Comparison of ENCODE assay signal across 18 cellular contexts in the genomic region with DNA sequence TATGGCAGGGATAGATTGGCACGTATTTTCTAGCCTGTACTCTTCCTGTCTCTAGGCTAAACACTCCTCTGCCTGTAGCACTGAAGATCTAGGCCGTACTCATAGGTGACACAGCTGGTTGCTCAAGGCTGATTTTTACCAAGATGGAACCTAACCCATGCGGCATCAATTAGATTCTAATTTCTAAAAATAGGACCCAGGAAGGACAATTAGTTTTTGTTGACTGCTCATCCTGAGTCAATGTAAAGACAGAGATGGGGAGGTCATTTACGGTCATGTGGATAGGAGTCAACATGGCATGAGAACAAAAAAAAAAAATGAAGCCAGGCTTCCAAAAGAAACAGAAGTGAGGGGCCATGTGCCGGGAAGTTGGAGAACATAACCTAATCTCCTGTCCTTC.
"Had no signal": no experiment of that assay in that cellular context is flagged by ENCODE, and none has a peak within 500 bp of the region (broad histone marks: within the 10 kb centered on the region; RNA-seq: fewer than 3 reads in every experiment).

No MANE protein-coding gene starts in this region.

- H3K36me3 ChIP-seq: ascending aorta, breast epithelium, ovary, stomach had no signal

- H3K27me3 Mint-ChIP-seq: type B pancreatic cell had no signal

- DNase-seq: activated effector memory CD4-positive, alpha-beta T cell treated with anti-CD3 and anti-CD28 coated beads, Interleukin-2, amount 50 U/mL, for 16 hours; activated naive CD4-positive, alpha-beta T cell treated with anti-CD3 and anti-CD28 coated beads, Interleukin-2, amount 50 U/mL, for 16 hours; activated T-cell treated with anti-CD3 and anti-CD28 coated beads, Interleukin-2, amount 50 U/mL, for 72 hours; erythroblast; mesenchymal stem cell; naive thymus-derived CD4-positive, alpha-beta T cell; ovary; stimulated activated CD4-positive, alpha-beta T cell treated with anti-CD3 and anti-CD28 coated beads, Interleukin-4, amount 100 ng/mL, for 24 hours; stomach had no signal

- ATAC-seq: activated CD4-positive, CD25-positive, alpha-beta regulatory T cell treated with anti-CD3 and anti-CD28 coated beads, Interleukin-2, amount 50 U/mL, for 24 hours; activated T-cell treated with anti-CD3 and anti-CD28 coated beads, Interleukin-2, amount 50 U/mL, for 72 hours; naive thymus-derived CD4-positive, alpha-beta T cell; sciatic nerve; stimulated activated effector memory CD8-positive, alpha-beta T cell treated with anti-CD3 and anti-CD28 coated beads, Interleukin-12 subunit alpha, Interleukin-12 subunit beta, amount 100 ng/mL, for 72 hours had no signal

- H3K4me3 ChIP-seq: ascending aorta, breast epithelium, coronary artery, ovary, smooth muscle cell, stomach had no signal

- H3K4me1 Mint-ChIP-seq: naive thymus-derived CD4-positive, alpha-beta T cell; stimulated activated effector memory CD8-positive, alpha-beta T cell treated with anti-CD3 and anti-CD28 coated beads, Interleukin-12 subunit alpha, Interleukin-12 subunit beta, amount 100 ng/mL, for 72 hours had no signal

- H3K27ac ChIP-seq: ascending aorta, breast epithelium, coronary artery, ovary had no signal

- H3K27me3 ChIP-seq: ascending aorta, breast epithelium, ovary, stomach had no signal

- H3K9me3 Mint-ChIP-seq: T-helper 1 cell treated with Interleukin-12 subunit alpha and Interleukin-12 subunit beta and Interleukin-4 antibody, amounts not matched to agents 30 μg/mL and 1 μg/mL, for 36 hours had no signal

- H3K27ac Mint-ChIP-seq: activated T-cell treated with anti-CD3 and anti-CD28 coated beads, Interleukin-2, amount 50 U/mL, for 72 hours; naive thymus-derived CD4-positive, alpha-beta T cell; stimulated activated effector memory CD8-positive, alpha-beta T cell treated with anti-CD3 and anti-CD28 coated beads, Interleukin-12 subunit alpha, Interleukin-12 subunit beta, amount 100 ng/mL, for 72 hours; T-helper 1 cell treated with Interleukin-12 subunit alpha and Interleukin-12 subunit beta and Interleukin-4 antibody, amounts not matched to agents 30 μg/mL and 1 μg/mL, for 36 hours; type B pancreatic cell had no signal

- H3K9me3 ChIP-seq: ascending aorta, breast epithelium, ovary, stomach had no signal

- H3K4me3 Mint-ChIP-seq: activated T-cell treated with anti-CD3 and anti-CD28 coated beads, Interleukin-2, amount 50 U/mL, for 72 hours; naive thymus-derived CD4-positive, alpha-beta T cell; stimulated activated effector memory CD8-positive, alpha-beta T cell treated with anti-CD3 and anti-CD28 coated beads, Interleukin-12 subunit alpha, Interleukin-12 subunit beta, amount 100 ng/mL, for 72 hours; T-helper 1 cell treated with Interleukin-12 subunit alpha and Interleukin-12 subunit beta and Interleukin-4 antibody, amounts not matched to agents 30 μg/mL and 1 μg/mL, for 36 hours; type B pancreatic cell had no signal

- H3K4me1 ChIP-seq: ascending aorta, breast epithelium had no signal

- H3K36me3 Mint-ChIP-seq: naive thymus-derived CD4-positive, alpha-beta T cell; stimulated activated effector memory CD8-positive, alpha-beta T cell treated with anti-CD3 and anti-CD28 coated beads, Interleukin-12 subunit alpha, Interleukin-12 subunit beta, amount 100 ng/mL, for 72 hours; type B pancreatic cell had no signal
